ENCODE assay signal across 9 cellular contexts in the genomic region with DNA sequence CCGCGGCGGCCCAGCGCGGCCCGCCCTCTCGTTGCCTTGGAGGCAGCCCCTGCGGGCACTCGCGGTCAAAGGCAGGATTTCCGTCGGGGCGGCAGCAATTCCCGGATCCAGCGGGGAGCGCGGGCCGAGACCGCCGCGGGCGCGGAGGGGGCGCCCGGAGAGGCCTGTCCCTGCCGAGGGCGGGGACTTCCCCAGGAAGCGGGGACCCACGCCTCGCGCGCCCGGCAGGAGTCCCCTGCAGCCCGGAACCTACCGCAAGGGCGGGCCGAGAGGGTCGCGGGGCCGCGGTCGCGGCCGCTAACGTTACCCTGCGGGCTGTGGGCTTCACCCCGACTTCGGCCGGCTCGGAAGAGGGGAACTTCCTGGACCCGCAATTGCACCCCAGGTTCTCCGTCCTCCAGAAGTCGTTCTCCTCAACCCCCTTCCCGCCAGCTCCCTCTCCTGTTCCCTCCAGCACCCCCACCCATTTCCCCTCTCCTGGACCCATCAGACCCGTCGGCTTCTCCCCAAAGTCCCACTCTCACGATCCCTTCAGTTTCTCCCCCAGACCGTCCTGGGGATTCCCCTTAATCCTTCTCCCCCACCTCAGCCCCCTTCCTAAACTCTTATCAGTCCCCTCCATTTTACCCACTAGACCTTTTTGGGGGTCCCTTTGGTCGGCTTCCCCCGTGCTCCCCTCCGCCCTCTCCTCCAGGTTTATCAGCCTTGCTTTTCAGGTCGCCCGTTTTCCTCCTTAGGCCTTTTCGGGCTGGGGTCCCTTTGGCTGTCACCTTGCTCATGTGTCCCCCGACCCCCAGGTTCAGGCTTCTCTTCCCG. TPM values are rescaled to one million over a fixed set of nuclear protein-coding genes. Genes with fewer than 3 reads are reported as not detected.
A peak's percentile ranks its signal among the peaks of the same experiment; 100 is the strongest.
DNase-seq lines count a peak whose midpoint lies in the region; ATAC-seq, FAIRE-seq and TF ChIP-seq lines count a peak whose summit lies in the region.
"Had no signal": no experiment of that assay in that cellular context is flagged by ENCODE, and none has a peak within 500 bp of the region (broad histone marks: within the 10 kb centered on the region; RNA-seq: fewer than 3 reads in every experiment).

No MANE protein-coding gene starts in this region.

- POLR2A ChIA-PET in activated CD4-positive, alpha-beta T cell treated with anti-CD3 and anti-CD28 coated beads for 36 hours (lab: Charles Lee): no interaction called here

- peak overlapping the region; percentile 65 for H3K4me2 ChIP-seq in trophoblast cell (ENCODE audit: low read length)

- peaks cover 4% of the 10 kb centered on the region for H3K79me1 ChIP-seq in trophoblast cell (ENCODE audit: low read length)

- ATAC-seq in activated CD4-positive, alpha-beta T cell treated with anti-CD3 and anti-CD28 coated beads for 36 hours: no peak
- no peak for ATAC-seq in HG02610 (IDR thresholded peaks at IDR 0.05; ENCODE audit: unreplicated experiment)

- no peaks in the 10 kb centered on the region for H3K9me3 ChIP-seq in trophoblast cell (ENCODE audit: insufficient read depth, low read depth, low read length)

- H3K18ac ChIP-seq in trophoblast cell (ENCODE audit: low read length): no peak overlapping the region

- H3K9me3 Mint-ChIP-seq in activated CD4-positive, alpha-beta T cell treated with anti-CD3 and anti-CD28 coated beads for 36 hours (ENCODE audit: low read depth): no peaks in the 10 kb centered on the region
- no peaks in the 10 kb centered on the region for H3K9me3 Mint-ChIP-seq in activated T-helper 1 cell treated with anti-CD3 and anti-CD28 coated beads, Interleukin-12 subunit alpha, Interleukin-12 subunit beta, Interleukin-2, Interleukin-4 antibody, amounts not matched to agents 30 ng/mL and 10 ng/mL and 1 ng/mL, durations not matched to agents 14 hours and 24 hours and 36 hours

- no peak overlapping the region for H2AK5ac ChIP-seq in trophoblast cell (ENCODE audit: low read length)

- no peak overlapping the region for H2BK12ac ChIP-seq in trophoblast cell (ENCODE audit: low read length)

- no peaks in the 10 kb centered on the region for H3K36me3 ChIP-seq in trophoblast cell (ENCODE audit: control insufficient read depth in 1 of 2, insufficient read depth in 2 of 2, low read length in 2 of 2)

- H3K4me3 ChIP-seq in trophoblast cell (ENCODE audit: low read depth, low read length): no peak overlapping the region

- H2AFZ ChIP-seq in trophoblast cell (ENCODE audit: insufficient read depth, low read length, poor library complexity): peak overlapping the region; percentile 24

- TF ChIP-seq CTCF in D721Med (IDR thresholded peaks at IDR 0.05; ENCODE audit: insufficient read depth, missing control alignments): no peak

- no CpG with 5 or more reads among the region's 66 CpGs for WGBS in trophoblast cell (ENCODE audit: extremely low coverage, insufficient coverage, insufficient read length)

- no peak overlapping the region for H3K27ac ChIP-seq in trophoblast cell (ENCODE audit: low read depth, low read length)

- H3K4me1 Mint-ChIP-seq in activated CD4-positive, alpha-beta T cell treated with anti-CD3 and anti-CD28 coated beads for 36 hours: peaks cover 62% of the 10 kb centered on the region
- H3K4me1 Mint-ChIP-seq in activated T-helper 1 cell treated with anti-CD3 and anti-CD28 coated beads, Interleukin-12 subunit alpha, Interleukin-12 subunit beta, Interleukin-2, Interleukin-4 antibody, amounts not matched to agents 30 ng/mL and 10 ng/mL and 1 ng/mL, durations not matched to agents 14 hours and 24 hours and 36 hours (ENCODE audit: low read depth): peaks cover 70% of the 10 kb centered on the region

- H3K4me1 ChIP-seq in trophoblast cell (ENCODE audit: control insufficient read depth in 1 of 2, insufficient read depth in 2 of 2, low read length in 2 of 2): peaks cover 4 to 7% of the 10 kb centered on the region in 2 experiments

- peak; percentile 58 for DNase-seq in activated CD4-positive, alpha-beta T cell treated with anti-CD3 and anti-CD28 coated beads for 36 hours
- no peak for DNase-seq in activated CD4-positive, alpha-beta T cell treated with anti-CD3 and anti-CD28 coated beads for 1 hour
- peak; percentile 53 for DNase-seq in activated T-helper 1 cell treated with anti-CD3 and anti-CD28 coated beads, Interleukin-12 subunit alpha, Interleukin-12 subunit beta, Interleukin-2, Interleukin-4 antibody, amounts not matched to agents 30 ng/mL and 10 ng/mL and 1 ng/mL, durations not matched to agents 14 hours and 24 hours and 36 hours (ENCODE audit: low spot score)
- DNase-seq in frontal cortex (ENCODE audit: low spot score in 2 of 2) (peak; percentile 41 to 57), trophoblast cell (peak in 1 of 2 donors; percentile 38), D721Med (ENCODE audit: insufficient read length, low spot score) (no peak), cerebellar cortex (ENCODE audit: low spot score) (no peak)

- no peak overlapping the region for H2BK5ac ChIP-seq in trophoblast cell (ENCODE audit: low read depth, low read length, poor library complexity)

- no peaks in the 10 kb centered on the region for H3K36me3 Mint-ChIP-seq in activated CD4-positive, alpha-beta T cell treated with anti-CD3 and anti-CD28 coated beads for 36 hours (ENCODE audit: low read depth)
- H3K36me3 Mint-ChIP-seq in activated T-helper 1 cell treated with anti-CD3 and anti-CD28 coated beads, Interleukin-12 subunit alpha, Interleukin-12 subunit beta, Interleukin-2, Interleukin-4 antibody, amounts not matched to agents 30 ng/mL and 10 ng/mL and 1 ng/mL, durations not matched to agents 14 hours and 24 hours and 36 hours (ENCODE audit: low read depth): no peaks in the 10 kb centered on the region

- H4K8ac ChIP-seq in trophoblast cell (ENCODE audit: low read depth, low read length): peak overlapping the region; percentile 53

- FAIRE-seq in frontal cortex (lab: Jason Lieb, UNC): no peak
- FAIRE-seq in D721Med (lab: Jason Lieb, UNC): no peak
- FAIRE-seq: endometrium had no signal

- no peak overlapping the region for H2BK120ac ChIP-seq in trophoblast cell (ENCODE audit: insufficient read depth, low read length, poor library complexity)

- peaks cover 28% of the 10 kb centered on the region for H3K27me3 ChIP-seq in trophoblast cell (ENCODE audit: insufficient read depth, low read length)

- no peaks in the 10 kb centered on the region for H3K27me3 Mint-ChIP-seq in activated CD4-positive, alpha-beta T cell treated with anti-CD3 and anti-CD28 coated beads for 36 hours
- H3K27me3 Mint-ChIP-seq in activated T-helper 1 cell treated with anti-CD3 and anti-CD28 coated beads, Interleukin-12 subunit alpha, Interleukin-12 subunit beta, Interleukin-2, Interleukin-4 antibody, amounts not matched to agents 30 ng/mL and 10 ng/mL and 1 ng/mL, durations not matched to agents 14 hours and 24 hours and 36 hours (ENCODE audit: insufficient read depth): no peaks in the 10 kb centered on the region

- no peak overlapping the region for H3K9ac ChIP-seq in trophoblast cell (ENCODE audit: low read length)

- H3K4me3 Mint-ChIP-seq in activated CD4-positive, alpha-beta T cell treated with anti-CD3 and anti-CD28 coated beads for 36 hours: peak overlapping the region; percentile 39
- H3K4me3 Mint-ChIP-seq in activated T-helper 1 cell treated with anti-CD3 and anti-CD28 coated beads, Interleukin-12 subunit alpha, Interleukin-12 subunit beta, Interleukin-2, Interleukin-4 antibody, amounts not matched to agents 30 ng/mL and 10 ng/mL and 1 ng/mL, durations not matched to agents 14 hours and 24 hours and 36 hours: peak overlapping the region; percentile 65

- H3K27ac Mint-ChIP-seq in activated CD4-positive, alpha-beta T cell treated with anti-CD3 and anti-CD28 coated beads for 36 hours: no peak overlapping the region
- peak overlapping the region; percentile 80 for H3K27ac Mint-ChIP-seq in activated T-helper 1 cell treated with anti-CD3 and anti-CD28 coated beads, Interleukin-12 subunit alpha, Interleukin-12 subunit beta, Interleukin-2, Interleukin-4 antibody, amounts not matched to agents 30 ng/mL and 10 ng/mL and 1 ng/mL, durations not matched to agents 14 hours and 24 hours and 36 hours

- intact Hi-C loops in activated CD4-positive, alpha-beta T cell treated with anti-CD3 and anti-CD28 coated beads for 36 hours (cut with DNase I, micrococcal nuclease): no loop called here
- intact Hi-C loops in activated T-helper 1 cell treated with anti-CD3 and anti-CD28 coated beads, Interleukin-12 subunit alpha, Interleukin-12 subunit beta, Interleukin-2, Interleukin-4 antibody, amounts not matched to agents 30 ng/mL and 10 ng/mL and 1 ng/mL, durations not matched to agents 14 hours and 24 hours and 36 hours (cut with micrococcal nuclease): no loop called here

- no peak overlapping the region for H3K4ac ChIP-seq in trophoblast cell (ENCODE audit: low read depth, low read length)

- H3K79me2 ChIP-seq in trophoblast cell (ENCODE audit: control insufficient read depth, insufficient read depth, low read length, poor library complexity): no peaks in the 10 kb centered on the region

- CTCF ChIA-PET in activated CD4-positive, alpha-beta T cell treated with anti-CD3 and anti-CD28 coated beads for 36 hours (lab: Charles Lee): interaction anchor here (0.7 kb wide), 1 partner anchor 28 kb away, joined by 3 read pairs; no protein-coding TSS in a partner anchor

- no peak overlapping the region for H4K91ac ChIP-seq in trophoblast cell (ENCODE audit: low read depth, low read length)

- H4K12ac ChIP-seq in trophoblast cell (ENCODE audit: low read depth, low read length): peak overlapping the region; percentile 28

- H3K14ac ChIP-seq in trophoblast cell (ENCODE audit: low read length): peak overlapping the region; percentile 10

- peak overlapping the region; percentile 21 for H3K23ac ChIP-seq in trophoblast cell (ENCODE audit: low read length)

RNA-seq across cellular contexts. Expression of a gene that starts 0.6 kb away (rescaled TPM):
- total RNA-seq in activated CD4-positive, alpha-beta T cell treated with anti-CD3 and anti-CD28 coated beads for 36 hours: under 1 TPM in 1 of 2 experiments, not detected in 1; 0.11 TPM
- 0.21 and 0.27 TPM in 2 replicates for total RNA-seq in activated T-helper 1 cell treated with anti-CD3 and anti-CD28 coated beads, Interleukin-12 subunit alpha, Interleukin-12 subunit beta, Interleukin-2, Interleukin-4 antibody, amounts not matched to agents 30 ng/mL and 10 ng/mL and 1 ng/mL, durations not matched to agents 14 hours and 24 hours and 36 hours
- total RNA-seq in frontal cortex: 0.41 TPM
- 0.04 TPM in 1 of 2 replicates, not detected in the other for polyA plus RNA-seq in trophoblast cell (2013)

RNA-seq across cellular contexts. Expression of a gene that starts 30.4 kb away (rescaled TPM):
- 10 to 100 TPM; 10.3 to 12.1 TPM for total RNA-seq in activated CD4-positive, alpha-beta T cell treated with anti-CD3 and anti-CD28 coated beads for 36 hours
- 33.7 and 33.9 TPM in 2 replicates for total RNA-seq in activated T-helper 1 cell treated with anti-CD3 and anti-CD28 coated beads, Interleukin-12 subunit alpha, Interleukin-12 subunit beta, Interleukin-2, Interleukin-4 antibody, amounts not matched to agents 30 ng/mL and 10 ng/mL and 1 ng/mL, durations not matched to agents 14 hours and 24 hours and 36 hours
- 10.6 TPM for total RNA-seq in frontal cortex
- 37.4 and 37.5 TPM in 2 replicates for polyA plus RNA-seq in trophoblast cell (2013)

RNA-seq across cellular contexts. Expression of a gene that starts 37.6 kb away (rescaled TPM):
- total RNA-seq in activated CD4-positive, alpha-beta T cell treated with anti-CD3 and anti-CD28 coated beads for 36 hours: 10 to 100 TPM; 41.8 to 62.5 TPM
- total RNA-seq in activated T-helper 1 cell treated with anti-CD3 and anti-CD28 coated beads, Interleukin-12 subunit alpha, Interleukin-12 subunit beta, Interleukin-2, Interleukin-4 antibody, amounts not matched to agents 30 ng/mL and 10 ng/mL and 1 ng/mL, durations not matched to agents 14 hours and 24 hours and 36 hours: 71.7 and 85.6 TPM in 2 replicates
- 45.2 TPM for total RNA-seq in frontal cortex
- polyA plus RNA-seq in trophoblast cell (2013): 107 and 108 TPM in 2 replicates

Comparison
In these comparisons a context has a peak if more than half of its experiments do, and no peak if none do; other contexts are left out.
1. DNase-seq: peak in activated CD4-positive, alpha-beta T cell treated with anti-CD3 and anti-CD28 coated beads for 36 hours (single experiment), activated T-helper 1 cell treated with anti-CD3 and anti-CD28 coated beads, Interleukin-12 subunit alpha, Interleukin-12 subunit beta, Interleukin-2, Interleukin-4 antibody, amounts not matched to agents 30 ng/mL and 10 ng/mL and 1 ng/mL, durations not matched to agents 14 hours and 24 hours and 36 hours (single experiment) and frontal cortex (2 of 2); none in activated CD4-positive, alpha-beta T cell treated with anti-CD3 and anti-CD28 coated beads for 1 hour (single experiment), D721Med (single experiment) and cerebellar cortex (single experiment).